ENCODE assay signal across 16 cellular contexts in genomic region chr11:61307354-61307753, GRCh38. TPM values are rescaled to one million over a fixed set of nuclear protein-coding genes. Genes with fewer than 3 reads are reported as not detected.
DNase-seq lines count a peak whose midpoint lies in the region; ATAC-seq and TF ChIP-seq lines count a peak whose summit lies in the region.
"Had no signal": no experiment of that assay in that cellular context is flagged by ENCODE, and none has a peak within 500 bp of the region (broad histone marks: within the 10 kb centered on the region; RNA-seq: fewer than 3 reads in every experiment).

No MANE protein-coding gene starts in this region.

- H3K4me3 Mint-ChIP-seq in GM23338: no peak overlapping the region
- H3K4me3 Mint-ChIP-seq: CD4-positive, CD25-positive, alpha-beta regulatory T cell; IgD-negative memory B cell had no signal

- no peaks in the 10 kb centered on the region for H3K9me3 ChIP-seq in breast epithelium
- H3K9me3 ChIP-seq: BLaER1 had no signal

- TF ChIP-seq RAD21 in Ishikawa (IDR thresholded peaks at IDR 0.05; ENCODE audit: low read depth): no peak

- no peaks in the 10 kb centered on the region for H3K9me2 ChIP-seq in GM23338 (ENCODE audit: insufficient read depth)

- H2AFZ ChIP-seq in GM23338: no peak overlapping the region

- no peaks in the 10 kb centered on the region for H3K9me3 Mint-ChIP-seq in GM23338
- H3K9me3 Mint-ChIP-seq: CD4-positive, CD25-positive, alpha-beta regulatory T cell; IgD-negative memory B cell had no signal

- intact Hi-C loops in dorsolateral prefrontal cortex (cut with DNase I): no loop called here
- intact Hi-C loops in breast epithelium (cut with DNase I; ENCODE audit: low total_unique reads): no loop called here

- no peak overlapping the region for H3K27ac Mint-ChIP-seq in GM23338
- H3K27ac Mint-ChIP-seq: CD4-positive, CD25-positive, alpha-beta regulatory T cell; IgD-negative memory B cell had no signal

- no peaks in the 10 kb centered on the region for H3K4me1 ChIP-seq in GM23338 (ENCODE audit: insufficient read depth)
- H3K4me1 ChIP-seq in breast epithelium: no peaks in the 10 kb centered on the region

- H3K4me2 ChIP-seq in GM23338: no peak overlapping the region
- H3K4me2 ChIP-seq: BLaER1, KMS-11 had no signal

- no peak for ATAC-seq in GM23338

- no peaks in the 10 kb centered on the region for H3K27me3 Mint-ChIP-seq in GM23338 (ENCODE audit: insufficient read depth, low read depth, poor library complexity)
- H3K27me3 Mint-ChIP-seq: CD4-positive, CD25-positive, alpha-beta regulatory T cell; IgD-negative memory B cell had no signal

- H3K4me3 ChIP-seq in GM23338 (no peak overlapping the region), dorsolateral prefrontal cortex (no peak overlapping the region), breast epithelium (no peak overlapping the region)
- H3K4me3 ChIP-seq: BLaER1 had no signal

- no peak for TF ChIP-seq POLR2A in breast epithelium (IDR thresholded peaks at IDR 0.05)

- H4K20me1 ChIP-seq in GM23338 (replicated peaks; ENCODE audit: insufficient read depth): peaks cover 33% of the 10 kb centered on the region; the same call in 1 of the 2 replicates

- TF ChIP-seq CTCF in GM23338 (conservative IDR thresholded peaks at IDR 0.05; ENCODE audit: low read depth in 2 of 2) (no peak), dorsolateral prefrontal cortex (IDR thresholded peaks at IDR 0.05 in 54 of 56, conservative IDR thresholded peaks at IDR 0.05 in 2 of 56; ENCODE audit: low read depth in 1 of 56, partially characterized antibody in 56 of 56) (no peak), breast epithelium (IDR thresholded peaks at IDR 0.05) (no peak)

- 0 out of 2 replicates have a peak, but pooled peaks cover 8% of the 10 kb centered on the region for H3F3A ChIP-seq in GM23338 (replicated peaks; ENCODE audit: low read depth)

- peaks cover 5% of the 10 kb centered on the region; the same call in 1 of the 2 replicates for H3K79me2 ChIP-seq in GM23338 (replicated peaks; ENCODE audit: insufficient read depth)

- DNase-seq in GM23338 (ENCODE audit: low spot score) (no peak), dorsolateral prefrontal cortex (no peak), C1 segment of cervical spinal cord (lab: John Stamatoyannopoulos, UW) (no peak), breast epithelium (ENCODE audit: low spot score in 2 of 2) (no peak), occipital lobe (lab: John Stamatoyannopoulos, UW) (no peak)
- DNase-seq: AML-193; CD4-positive, CD25-positive, alpha-beta regulatory T cell; DMS53; HCEC 1CT had no signal

- H3K27ac ChIP-seq in GM23338 (ENCODE audit: low read depth) (no peak overlapping the region), dorsolateral prefrontal cortex (peak overlapping the region in 41 of 59 donors; percentile 4 to 76 (median 54)), temporal lobe (ENCODE audit: low read depth, low read length) (peak overlapping the region; percentile 31), breast epithelium (no peak overlapping the region)
- H3K27ac ChIP-seq: BLaER1, KMS-11 had no signal

- no peaks in the 10 kb centered on the region for H3K4me1 Mint-ChIP-seq in GM23338
- H3K4me1 Mint-ChIP-seq: CD4-positive, CD25-positive, alpha-beta regulatory T cell; IgD-negative memory B cell had no signal

- H3K36me3 Mint-ChIP-seq in GM23338 (ENCODE audit: low read depth): peaks cover 37% of the 10 kb centered on the region

- no peak for TF ChIP-seq EP300 in Ishikawa (IDR thresholded peaks at IDR 0.05; ENCODE audit: borderline replicate concordance)

- H3K27me3 ChIP-seq in GM23338 (ENCODE audit: insufficient read depth): no peaks in the 10 kb centered on the region
- H3K27me3 ChIP-seq in dorsolateral prefrontal cortex: no peaks in the 10 kb centered on the region
- H3K27me3 ChIP-seq in breast epithelium: no peaks in the 10 kb centered on the region
- H3K27me3 ChIP-seq: BLaER1 had no signal

- H3K36me3 ChIP-seq in GM23338 (ENCODE audit: insufficient read depth) (peaks cover 76% of the 10 kb centered on the region), breast epithelium (peaks cover 30% of the 10 kb centered on the region)

TF ChIP-seq in GM23338, 12 proteins besides CTCF, POLR2A, EP300 and RAD21:
- TF ChIP-seq REST (IDR thresholded peaks at IDR 0.05; ENCODE audit: unreplicated experiment) (peak; percentile 44), CREB1 (CRISPR knock-in tag; IDR thresholded peaks at IDR 0.05; ENCODE audit: low read depth) (no peak)

TF ChIP-seq in Ishikawa, 13 proteins besides CTCF, POLR2A, EP300 and RAD21:
- TF ChIP-seq MAX (IDR thresholded peaks at IDR 0.05) (no peak), REST (IDR thresholded peaks at IDR 0.05; ENCODE audit: low read depth) (peak; percentile 72), CEBPB (IDR thresholded peaks at IDR 0.05) (no peak), FOXM1 (IDR thresholded peaks at IDR 0.05; ENCODE audit: borderline replicate concordance, low read depth) (no peak), TCF12 (IDR thresholded peaks at IDR 0.05; ENCODE audit: low read depth) (no peak), NFIC (IDR thresholded peaks at IDR 0.05) (no peak), EGR1 (IDR thresholded peaks at IDR 0.05) (no peak), USF1 (IDR thresholded peaks at IDR 0.05) (no peak)

RNA-seq across cellular contexts. Expression of gene VWCE, which starts 12.2 kb away (rescaled TPM):
- total RNA-seq in GM23338 (2014; rRNA removed; shearing (Covaris generic)): 13.1 and 16.9 TPM in 2 replicates
- polyA plus RNA-seq in GM23338 (2016; fragmentation: Nextera tagmentation; extraction: Ambion mirVana): 9.7 and 9.9 TPM in 2 replicates
- total RNA-seq in dorsolateral prefrontal cortex (10 to 100 TPM in 35 of 120 experiments, 1 to 10 TPM in 85; 3.4 to 19.4 (median 8.3) TPM), temporal lobe (1.5 TPM), breast epithelium (1 to 10 TPM in 2 of 3 donors, under 1 TPM in 1; 0.88 to 3.2 (median 2.6) TPM), occipital lobe (2.7 TPM)
- total RNA-seq: Daoy, HT-29 had no signal
- polyA plus RNA-seq: CD4-positive, CD25-positive, alpha-beta regulatory T cell had no signal

RNA-seq across cellular contexts. Expression of gene DDB1, which starts 25.6 kb away (rescaled TPM):
- total RNA-seq in GM23338 (2014; rRNA removed; shearing (Covaris generic)): 282 and 292 TPM in 2 replicates
- polyA plus RNA-seq in GM23338 (2016; fragmentation: Nextera tagmentation; extraction: Ambion mirVana): 102 and 109 TPM in 2 replicates
- total RNA-seq in dorsolateral prefrontal cortex (100 to 1,000 TPM; 141 to 239 (median 198) TPM), temporal lobe (152 TPM), breast epithelium (100 to 1,000 TPM; 131 to 150 (median 145) TPM), occipital lobe (210 TPM)

RNA-seq across cellular contexts. Expression of gene TKFC, which starts 25.7 kb away (rescaled TPM):
- total RNA-seq in GM23338 (2014; rRNA removed; shearing (Covaris generic)): 27.0 and 46.9 TPM in 2 replicates
- polyA plus RNA-seq in GM23338 (2016; fragmentation: Nextera tagmentation; extraction: Ambion mirVana): 21.1 and 21.7 TPM in 2 replicates
- total RNA-seq in dorsolateral prefrontal cortex: 10 to 100 TPM; 14.9 to 63.7 (median 32.2) TPM
- total RNA-seq in temporal lobe: 10.3 TPM
- 10 to 100 TPM; 15.2 to 34.4 (median 26.9) TPM for total RNA-seq in breast epithelium
- total RNA-seq in occipital lobe: 10.6 TPM

RNA-seq across cellular contexts. Expression of gene CYB561A3, which starts 54.3 kb away (rescaled TPM):
- total RNA-seq in GM23338 (2014; rRNA removed; shearing (Covaris generic)): 20.9 and 30.8 TPM in 2 replicates
- 7.8 and 9.8 TPM in 2 replicates for polyA plus RNA-seq in GM23338 (2016; fragmentation: Nextera tagmentation; extraction: Ambion mirVana)
- total RNA-seq in dorsolateral prefrontal cortex (10 to 100 TPM in 119 of 120 experiments, 1 to 10 TPM in 1; 7.2 to 29.3 (median 19.0) TPM), temporal lobe (4.2 TPM), breast epithelium (10 to 100 TPM; 36.7 to 46.9 (median 44.3) TPM), occipital lobe (8.9 TPM)

RNA-seq across cellular contexts. Expression of gene TMEM138, which starts 54.8 kb away (rescaled TPM):
- total RNA-seq in GM23338 (2014; rRNA removed; shearing (Covaris generic)): 26.9 and 30.2 TPM in 2 replicates
- 32.1 and 37.0 TPM in 2 replicates for polyA plus RNA-seq in GM23338 (2016; fragmentation: Nextera tagmentation; extraction: Ambion mirVana)
- total RNA-seq in dorsolateral prefrontal cortex (10 to 100 TPM; 18.4 to 51.8 (median 31.7) TPM), temporal lobe (15.0 TPM), breast epithelium (10 to 100 TPM; 24.6 to 38.5 (median 32.8) TPM), occipital lobe (24.2 TPM)

Comparison
In these comparisons a context has a peak if more than half of its experiments do, and no peak if none do; other contexts are left out.
1. H3K27ac ChIP-seq: peak in dorsolateral prefrontal cortex (41 of 59) and temporal lobe (single experiment); none in GM23338 (single experiment) and breast epithelium (0 of 2).